Comparison of ENCODE assay signal across 8 cellular contexts in the genomic region with DNA sequence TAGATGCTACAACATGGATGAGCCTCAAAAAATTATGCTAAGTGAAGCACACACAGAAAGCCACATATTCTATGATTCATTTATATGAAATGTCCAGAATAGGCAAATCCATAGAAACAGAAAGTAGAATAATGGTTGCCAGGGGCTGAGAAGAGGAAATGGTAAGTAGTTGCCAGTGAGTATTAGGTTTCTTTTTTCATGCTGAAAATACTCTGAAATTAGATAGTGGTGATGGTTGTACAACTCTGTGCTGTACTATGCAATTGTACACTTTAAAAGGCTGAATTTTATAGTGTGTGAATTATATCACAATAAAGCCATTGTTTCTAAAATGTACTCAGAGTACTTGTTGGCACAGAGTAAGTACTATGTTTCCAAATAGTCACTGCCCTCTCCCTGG. TPM values are rescaled to one million over a fixed set of nuclear protein-coding genes. Genes with fewer than 3 reads are reported as not detected.
DNase-seq lines count a peak whose midpoint lies in the region; ATAC-seq and TF ChIP-seq lines count a peak whose summit lies in the region.

No MANE protein-coding gene starts in this region.

- TF ChIP-seq EP300 in suprapubic skin (IDR thresholded peaks at IDR 0.05) = no peak

- no peak overlapping the region for H2AFZ ChIP-seq in fibroblast of lung (ENCODE audit: low read length)

- H3K79me2 ChIP-seq in fibroblast of lung (ENCODE audit: control insufficient read depth, insufficient read depth, low read length) = no peaks in the 10 kb centered on the region

- no peaks in the 10 kb centered on the region for H3K4me1 ChIP-seq in fibroblast of lung (ENCODE audit: control insufficient read depth, extremely low read depth, insufficient read depth, low read length)
- no peaks in the 10 kb centered on the region for H3K4me1 ChIP-seq in A673 (ENCODE audit: insufficient read depth, low read length, poor library complexity, severe bottlenecking)
- no peaks in the 10 kb centered on the region for H3K4me1 ChIP-seq in suprapubic skin

- POLR2A ChIA-PET in A673 (lab: Charles Lee; ENCODE audit: low non-redundant PET) = no interaction called here

- H3K36me3 ChIP-seq in fibroblast of lung (ENCODE audit: control insufficient read depth, insufficient read depth, low read length) (no peaks in the 10 kb centered on the region), A673 (ENCODE audit: insufficient read depth, low read length, poor library complexity, severe bottlenecking) (no peaks in the 10 kb centered on the region), suprapubic skin (no peaks in the 10 kb centered on the region)

- no peak overlapping the region for H3K4me2 ChIP-seq in fibroblast of lung (ENCODE audit: extremely low read depth, insufficient read depth, low read length)

- H3K27me3 ChIP-seq in fibroblast of lung (ENCODE audit: control insufficient read depth, insufficient read depth, low read length) = no peaks in the 10 kb centered on the region
- H3K27me3 ChIP-seq in A673 (replicated peaks; ENCODE audit: insufficient read depth, low read depth, low read length, poor library complexity) = no peaks in the 10 kb centered on the region
- H3K27me3 ChIP-seq in suprapubic skin = no peaks in the 10 kb centered on the region

- intact Hi-C loops in A673 (cut with micrococcal nuclease; ENCODE audit: unreplicated experiment) = no loop called here

- H3K27ac ChIP-seq in fibroblast of lung (ENCODE audit: insufficient read depth, low read length) = no peak overlapping the region
- H3K27ac ChIP-seq in A673 (ENCODE audit: low read depth, low read length, poor library complexity, severe bottlenecking) = no peak overlapping the region
- no peak overlapping the region for H3K27ac ChIP-seq in suprapubic skin

- TF ChIP-seq CTCF in fibroblast of lung (conservative IDR thresholded peaks at IDR 0.05 in 1 of 2, IDR thresholded peaks at IDR 0.05 in 1 of 2; ENCODE audit: low read depth in 1 of 2, low read length in 2 of 2) (no peak), A673 (conservative IDR thresholded peaks at IDR 0.05; ENCODE audit: low read depth, low read length) (no peak), suprapubic skin (IDR thresholded peaks at IDR 0.05) (no peak)

- peak; percentile 66 for ATAC-seq in GM18502 (IDR thresholded peaks at IDR 0.05; ENCODE audit: poor library complexity, unreplicated experiment)
- peak; percentile 61 for ATAC-seq in GM21515 (IDR thresholded peaks at IDR 0.05; ENCODE audit: unreplicated experiment)
- ATAC-seq in HG03565 (IDR thresholded peaks at IDR 0.05; ENCODE audit: unreplicated experiment) = peak; percentile 36

- TF ChIP-seq POLR2A in suprapubic skin (IDR thresholded peaks at IDR 0.05) = no peak

- CTCF ChIA-PET in A673 (lab: Charles Lee) = no interaction called here

- DNase-seq in fibroblast of lung (ENCODE audit: low read depth in 2 of 2) = peak; percentile 51 to 67
- no peak for DNase-seq in occipital lobe (lab: John Stamatoyannopoulos, UW)
- DNase-seq in A673 (ENCODE audit: low spot score) = no peak
- DNase-seq in suprapubic skin (ENCODE audit: low spot score in 2 of 2) = no peak
- no peak for DNase-seq in NCI-H187 (lab: John Stamatoyannopoulos, UW)

- H3K9me3 ChIP-seq in fibroblast of lung (ENCODE audit: control insufficient read depth, insufficient read depth, low read depth, low read length) (no peaks in the 10 kb centered on the region), A673 (ENCODE audit: low read depth, low read length, poor library complexity, severe bottlenecking) (no peaks in the 10 kb centered on the region), suprapubic skin (no peaks in the 10 kb centered on the region)

- H4K20me1 ChIP-seq in fibroblast of lung (ENCODE audit: control insufficient read depth, extremely low read depth, insufficient read depth, low read length) = no peaks in the 10 kb centered on the region

- BruUV-seq in A673 (replicated peaks; lab: Mats Ljungman, UMichigan) = no TSS peak

- no peak overlapping the region for H3K9ac ChIP-seq in fibroblast of lung (ENCODE audit: insufficient read depth, low read length)

- H3K4me3 ChIP-seq in fibroblast of lung (replicated peaks in 1 of 4; ENCODE audit: control extremely low read depth in 1 of 4, insufficient read depth in 1 of 4, low read depth in 3 of 4, low read length in 4 of 4) = no peak overlapping the region
- no peak overlapping the region for H3K4me3 ChIP-seq in A673 (ENCODE audit: low read depth, low read length, poor library complexity, severe bottlenecking)
- no peak overlapping the region for H3K4me3 ChIP-seq in suprapubic skin

RNA-seq across cellular contexts. Expression of a gene that starts 15.5 kb away (rescaled TPM):
- total RNA-seq in fibroblast of lung (under 0.01 TPM in 1 of 2 replicates, not detected in the other), occipital lobe (not detected), A673 (2021) (0.42 and 0.52 TPM in 2 replicates), suprapubic skin (under 1 TPM in 2 of 4 donors, not detected in 2; 0.36 to 0.48 TPM)
- polyA plus RNA-seq in fibroblast of lung = 0.06 and 0.10 TPM in 2 replicates
- polyA plus RNA-seq in fibroblast of lung (2012) = 0.06 TPM in 2 replicates
- not detected in 2 replicates for polyA minus RNA-seq in fibroblast of lung (ENCODE audit: low replicate concordance)

Comparison
In these comparisons a context has a peak if more than half of its experiments do, and no peak if none do; other contexts are left out.
1. DNase-seq: peak in fibroblast of lung (2 of 2); none in occipital lobe (single experiment), A673 (single experiment), suprapubic skin (0 of 2) and NCI-H187 (0 of 2).
2. Peak in every context shown above with its lines, with median percentiles within 50 percentile points of each other: ATAC-seq.